In the genomic region with DNA sequence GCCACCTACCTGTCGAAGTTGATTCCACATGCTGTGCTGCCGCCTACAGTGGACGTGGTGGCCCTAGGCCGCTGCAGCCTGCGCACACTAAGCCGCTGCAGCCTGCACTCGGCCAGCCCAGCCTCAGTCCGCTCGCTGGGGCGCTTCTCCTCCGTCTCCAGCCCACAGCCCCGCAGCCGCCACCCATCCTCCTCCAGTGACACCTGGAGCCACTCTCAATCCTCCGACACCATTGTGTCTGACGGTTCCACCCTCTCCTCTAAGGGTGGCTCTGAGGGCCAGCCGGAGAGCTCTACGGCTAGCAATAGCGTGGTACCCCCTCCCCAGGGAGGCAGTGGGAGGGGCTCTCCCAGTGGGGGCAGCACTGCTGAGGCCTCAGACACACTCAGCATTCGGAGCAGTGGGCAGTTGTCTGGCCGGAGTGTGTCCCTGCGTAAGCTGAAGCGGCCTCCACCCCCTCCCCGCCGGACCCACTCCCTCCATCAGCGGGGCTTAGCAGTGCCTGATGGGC, we compare ENCODE assay signal across 25 cellular contexts. TPM values are rescaled to one million over a fixed set of nuclear protein-coding genes. Genes with fewer than 3 reads are reported as not detected.
DNase-seq lines count a peak whose midpoint lies in the region; ATAC-seq, FAIRE-seq and TF ChIP-seq lines count a peak whose summit lies in the region.
"Had no signal": no experiment of that assay in that cellular context is flagged by ENCODE, and none has a peak within 500 bp of the region (broad histone marks: within the 10 kb centered on the region; RNA-seq: fewer than 3 reads in every experiment).

No MANE protein-coding gene starts in this region.

- H3K27me3 Mint-ChIP-seq in nephron progenitor cell (ENCODE audit: low read depth, poor library complexity), result no peaks in the 10 kb centered on the region
- H3K27me3 Mint-ChIP-seq: T-helper 17 cell had no signal

- H3K36me3 ChIP-seq in BLaER1 treated with 17β-estradiol and CSF1 and Interleukin-3, amounts not matched to agents 10 nM and 100 nM, result peaks cover 17 to 27% (median 22%) of the 10 kb centered on the region in 11 experiments
- H3K36me3 ChIP-seq in H7 (replicated peaks; ENCODE audit: control insufficient read depth, insufficient read depth, low read length) (peaks cover 13% of the 10 kb centered on the region), K562 (ENCODE audit: control insufficient read depth, insufficient read depth, low read length) (peaks cover 71% of the 10 kb centered on the region; the same call in 2 of the 3 replicates), A673 (ENCODE audit: insufficient read depth, low read length, poor library complexity, severe bottlenecking) (peaks cover 17% of the 10 kb centered on the region)

- BruUV-seq in K562 (replicated peaks; lab: Mats Ljungman, UMichigan) (no TSS peak), A673 (replicated peaks; lab: Mats Ljungman, UMichigan) (no TSS peak)

- TF ChIP-seq CTCF in K562 (IDR thresholded peaks at IDR 0.05 in 2 of 3, conservative IDR thresholded peaks at IDR 0.05 in 1 of 3; ENCODE audit: insufficient read depth in 2 of 3, low read depth in 1 of 3, low read length in 3 of 3), result peak in 1 of 3 experiments; percentile 36; a peak in 2 of 6 replicates
- no peak for TF ChIP-seq CTCF in nephron progenitor cell (IDR thresholded peaks at IDR 0.05)
- TF ChIP-seq CTCF in A673 (conservative IDR thresholded peaks at IDR 0.05; ENCODE audit: low read depth, low read length), result no peak

- H3K4me3 Mint-ChIP-seq in nephron progenitor cell, result peak overlapping the region; percentile 44
- H3K4me3 Mint-ChIP-seq: CD14-positive monocyte, T-helper 17 cell had no signal

- peaks cover 10 to 78% (median 66%) of the 10 kb centered on the region in 10 experiments; a peak in 19 of 20 replicates for H3K4me1 ChIP-seq in BLaER1 treated with 17β-estradiol and CSF1 and Interleukin-3, amounts not matched to agents 10 nM and 100 nM
- H3K4me1 ChIP-seq in K562 (replicated peaks in 1 of 2; ENCODE audit: control insufficient read depth in 2 of 2, insufficient read depth in 2 of 2, low read length in 2 of 2) (peaks cover 12 to 45% of the 10 kb centered on the region in 2 experiments; a peak in 3 of 5 replicates), A673 (ENCODE audit: insufficient read depth, low read length, poor library complexity, severe bottlenecking) (no peaks in the 10 kb centered on the region)

- peaks cover 17% of the 10 kb centered on the region; the same call in 2 of the 3 replicates for H3K79me2 ChIP-seq in K562 (ENCODE audit: control insufficient read depth, insufficient read depth, low read length)
- H3K79me2 ChIP-seq: parathyroid adenoma had no signal

- peaks cover 78% of the 10 kb centered on the region for H3K4me1 Mint-ChIP-seq in nephron progenitor cell

- no peak for TF ChIP-seq EP300 in K562 (IDR thresholded peaks at IDR 0.05; ENCODE audit: low read length)

- peak overlapping the region in 9 of 11 experiments; percentile 18 to 80 (median 71); a peak in 15 of 22 replicates for H3K4me2 ChIP-seq in BLaER1 treated with 17β-estradiol and CSF1 and Interleukin-3, amounts not matched to agents 10 nM and 100 nM
- H3K4me2 ChIP-seq in K562 (ENCODE audit: insufficient read depth, low read length), result no peak overlapping the region

- H3K9me3 Mint-ChIP-seq in nephron progenitor cell, result no peaks in the 10 kb centered on the region
- H3K9me3 Mint-ChIP-seq: CD14-positive monocyte had no signal

- peak overlapping the region; percentile 40 for H3K27ac Mint-ChIP-seq in nephron progenitor cell
- H3K27ac Mint-ChIP-seq: T-helper 17 cell had no signal

- DNase-seq in H7 (peak; percentile 72), K562 (ENCODE audit: extremely low read depth in 1 of 4, low spot score in 3 of 4) (peak in 1 of 4 experiments; percentile 32), nephron progenitor cell (no peak), A673 (ENCODE audit: low spot score) (no peak), globus pallidus (ENCODE audit: low spot score) (no peak), HTR-8/SVneo (ENCODE audit: insufficient read length, low spot score) (no peak)
- DNase-seq: activated CD4-positive, alpha-beta T cell treated with anti-CD3 and anti-CD28 coated beads for 48 hours; activated naive CD4-positive, alpha-beta T cell; activated T-cell treated with anti-CD3 and anti-CD28 coated beads, Interleukin-2, amount 50 U/mL, for 1 hour; cerebellar nuclear complex; NCI-H2029; NCI-H774; T-helper 17 cell; tibial artery had no signal

- peaks cover 28% of the 10 kb centered on the region for H3K36me3 Mint-ChIP-seq in nephron progenitor cell (ENCODE audit: low read depth)

- WGBS in K562 (ENCODE audit: insufficient coverage, low coverage, missing lambda C conversion rate), result 90% methylated on average over 24 of the region's 25 CpGs

- intact Hi-C loops in K562 (cut with micrococcal nuclease), result loop anchor here (5.0 kb wide), 2 partner anchors 102 to 248 kb away; partner anchors contain the start of gene FNDC5
- intact Hi-C loops in A673 (cut with micrococcal nuclease; ENCODE audit: unreplicated experiment), result no loop called here

- CTCF ChIA-PET in K562 (lab: Yijun Ruan, JAX; ENCODE audit: low intra/inter-chr PET ratio), result interaction anchor here (5.8 kb wide), 1 partner anchor 58 kb away, joined by 99 read pairs; no protein-coding TSS in a partner anchor
- CTCF ChIA-PET in A673 (lab: Charles Lee), result no interaction called here

- POLR2A ChIA-PET in K562 (lab: Yijun Ruan, JAX) (interaction anchor here (0.6 to 8.4 kb wide), 5 partner anchors 7 to 166 kb away, joined by 3 to 65 read pairs (median 4); no protein-coding TSS in a partner anchor), A673 (lab: Charles Lee; ENCODE audit: low non-redundant PET) (no interaction called here)

- H4K20me1 ChIP-seq in BLaER1 treated with 17β-estradiol and CSF1 and Interleukin-3, amounts not matched to agents 10 nM and 100 nM, result peaks cover 16 to 58% (median 28%) of the 10 kb centered on the region in 11 experiments; a peak in 20 of 22 replicates
- H4K20me1 ChIP-seq in K562 (replicated peaks; ENCODE audit: control insufficient read depth, insufficient read depth, low read length), result peaks cover 33% of the 10 kb centered on the region; the same call in 1 of the 2 replicates

- peak overlapping the region in 3 of 11 experiments; percentile 14 to 49 (median 41); a peak in 2 of 22 replicates for H3K9ac ChIP-seq in BLaER1 treated with 17β-estradiol and CSF1 and Interleukin-3, amounts not matched to agents 10 nM and 100 nM
- 0 out of 4 replicates have a peak overlapping the region, but pooled peaks of 1 of the 2 experiments have one; percentile 46 for H3K9ac ChIP-seq in K562 (ENCODE audit: insufficient read depth in 1 of 2, low read depth in 2 of 2, low read length in 2 of 2)
- H3K9ac ChIP-seq: parathyroid adenoma had no signal

- no peaks in the 10 kb centered on the region for H3K27me3 ChIP-seq in BLaER1 treated with 17β-estradiol and CSF1 and Interleukin-3, amounts not matched to agents 10 nM and 100 nM
- H3K27me3 ChIP-seq in H7 (ENCODE audit: control insufficient read depth, insufficient read depth, low read length) (no peaks in the 10 kb centered on the region), K562 (ENCODE audit: control insufficient read depth in 2 of 2, insufficient read depth in 2 of 2, low read length in 2 of 2) (no peaks in the 10 kb centered on the region), A673 (replicated peaks; ENCODE audit: insufficient read depth, low read depth, low read length, poor library complexity) (no peaks in the 10 kb centered on the region)
- H3K27me3 ChIP-seq: body of pancreas, right atrium auricular region, spleen, tibial artery had no signal

- H3K4me3 ChIP-seq in BLaER1 treated with 17β-estradiol and CSF1 and Interleukin-3, amounts not matched to agents 10 nM and 100 nM, result no peak overlapping the region; a peak in 1 of 20 replicates
- no peak overlapping the region for H3K4me3 ChIP-seq in H7 (ENCODE audit: insufficient read depth, low read depth, low read length)
- H3K4me3 ChIP-seq in K562, result no peak overlapping the region
- no peak overlapping the region for H3K4me3 ChIP-seq in A673 (ENCODE audit: low read depth, low read length, poor library complexity, severe bottlenecking)
- H3K4me3 ChIP-seq: body of pancreas, mucosa of descending colon, right atrium auricular region, spleen, tibial artery had no signal

- H3K9me3 ChIP-seq in BLaER1 treated with 17β-estradiol and CSF1 and Interleukin-3, amounts not matched to agents 10 nM and 100 nM (replicated peaks in 1 of 11), result no peaks in the 10 kb centered on the region
- H3K9me3 ChIP-seq in K562 (replicated peaks; ENCODE audit: control insufficient read depth, insufficient read depth, low read depth, low read length), result no peaks in the 10 kb centered on the region
- no peaks in the 10 kb centered on the region for H3K9me3 ChIP-seq in A673 (ENCODE audit: low read depth, low read length, poor library complexity, severe bottlenecking)
- H3K9me3 ChIP-seq: body of pancreas, mucosa of descending colon, right atrium auricular region, spleen, tibial artery had no signal

- no peak overlapping the region for H2AFZ ChIP-seq in K562 (ENCODE audit: low read depth, low read length)
- H2AFZ ChIP-seq: parathyroid adenoma had no signal

- H3K9me1 ChIP-seq in K562 (ENCODE audit: control insufficient read depth, insufficient read depth, low read length), result peaks cover 6% of the 10 kb centered on the region

- FAIRE-seq in K562 (lab: Jason Lieb, UNC), result no peak
- no peak for FAIRE-seq in HTR-8/SVneo (lab: Jason Lieb, UNC)
- FAIRE-seq: D721Med, islet of Langerhans had no signal

- no peak for TF ChIP-seq POLR2A in K562 (conservative IDR thresholded peaks at IDR 0.05)

- TF ChIP-seq RAD21 in K562 (CRISPR knock-in tag; conservative IDR thresholded peaks at IDR 0.05 in 1 of 2, IDR thresholded peaks at IDR 0.05 in 1 of 2), result no peak

- ATAC-seq in K562, result no peak
- ATAC-seq: body of pancreas, mucosa of descending colon, Right ventricle myocardium inferior, SK-N-SH treated with all-trans-retinoic acid at 6 μM for 48 hours, T-helper 17 cell had no signal

- in situ Hi-C loops in K562 (cut with MboI), result no loop called here

- H3K27ac ChIP-seq in BLaER1 treated with 17β-estradiol and CSF1 and Interleukin-3, amounts not matched to agents 10 nM and 100 nM, result peak overlapping the region in 2 of 11 experiments; percentile 21 to 40; a peak in 2 of 22 replicates
- no peak overlapping the region for H3K27ac ChIP-seq in K562 (ENCODE audit: extremely low read depth, low read depth, low read length)
- no peak overlapping the region for H3K27ac ChIP-seq in A673 (ENCODE audit: low read depth, low read length, poor library complexity, severe bottlenecking)
- H3K27ac ChIP-seq: parathyroid adenoma, right atrium auricular region, spleen, tibial artery had no signal

RNA-seq across cellular contexts. Expression of gene YARS1, which starts 46.9 kb away (rescaled TPM):
- 239 and 260 TPM in 2 replicates for total RNA-seq in H7 (2014; rRNA removed; shearing (Covaris generic))
- total RNA-seq in K562 (2011; cell fraction: chromatin; rRNA removed; ENCODE audit: low replicate concordance), result 469 and 618 TPM in 2 replicates
- 286 and 302 TPM in 2 replicates for total RNA-seq in K562 (2011; cell fraction: nucleolus; rRNA removed)
- total RNA-seq in K562 (2011; cell fraction: nucleoplasm; rRNA removed), result 416 and 469 TPM in 2 replicates
- total RNA-seq in K562 (2014; rRNA removed) (336 and 418 TPM in 2 replicates), K562 (2014; rRNA removed; fragmentation: Illumina TruSeq; extraction: Trizol) (207 and 229 TPM in 2 replicates), K562 (2015; rRNA removed; fragmentation: Illumina TruSeq; extraction: Trizol) (127 TPM in 2 replicates), K562 (2021) (276 and 306 TPM in 2 replicates), A673 (2021) (262 and 299 TPM in 2 replicates)
- polyA plus RNA-seq in K562 (2011; rRNA removed) (166 and 174 TPM in 2 replicates), K562 (2014; fragmentation: Illumina TruSeq; extraction: Trizol) (312 and 330 TPM in 2 replicates), K562 (2014; fragmentation: Nextera tagmentation; extraction: Ambion mirVana) (10 to 100 TPM; 66.2 to 92.8 TPM), K562 (2014; rRNA removed) (182 and 201 TPM in 2 replicates)
- 69.3 and 114 TPM in 2 replicates for polyA plus RNA-seq in K562 (2011; cell fraction: cytosol; rRNA removed)
- polyA plus RNA-seq in K562 (2011; cell fraction: nucleus; rRNA removed), result 229 and 316 TPM in 2 replicates
- polyA plus RNA-seq in K562 (2012), result 197 and 532 TPM in 2 replicates
- polyA minus RNA-seq in K562 (2011; rRNA and poly(A)+ RNA removed), result 215 and 273 TPM in 2 replicates
- 116 and 173 TPM in 2 replicates for polyA minus RNA-seq in K562 (2011; cell fraction: cytosol; rRNA and poly(A)+ RNA removed)
- polyA minus RNA-seq in K562 (2011; cell fraction: nucleus; rRNA and poly(A)+ RNA removed), result 55.7 and 137 TPM in 2 replicates

RNA-seq across cellular contexts. Expression of gene S100PBP, which starts 47.2 kb away (rescaled TPM):
- total RNA-seq in H7 (2014; rRNA removed; shearing (Covaris generic)), result 83.0 and 83.4 TPM in 2 replicates
- 129 and 333 TPM in 2 replicates for total RNA-seq in K562 (2011; cell fraction: chromatin; rRNA removed; ENCODE audit: low replicate concordance)
- 72.0 and 90.1 TPM in 2 replicates for total RNA-seq in K562 (2011; cell fraction: nucleolus; rRNA removed)
- 168 and 289 TPM in 2 replicates for total RNA-seq in K562 (2011; cell fraction: nucleoplasm; rRNA removed)
- total RNA-seq in K562 (2014; rRNA removed) (22.8 and 25.7 TPM in 2 replicates), K562 (2014; rRNA removed; fragmentation: Illumina TruSeq; extraction: Trizol) (60.2 and 71.1 TPM in 2 replicates), K562 (2015; rRNA removed; fragmentation: Illumina TruSeq; extraction: Trizol) (36.3 and 45.2 TPM in 2 replicates), K562 (2021) (39.7 and 51.4 TPM in 2 replicates), A673 (2021) (66.1 and 69.3 TPM in 2 replicates)
- polyA plus RNA-seq in K562 (2011; rRNA removed) (58.9 and 59.8 TPM in 2 replicates), K562 (2014; fragmentation: Illumina TruSeq; extraction: Trizol) (29.4 and 32.9 TPM in 2 replicates), K562 (2014; fragmentation: Nextera tagmentation; extraction: Ambion mirVana) (10 to 100 TPM; 22.9 to 31.8 TPM), K562 (2014; rRNA removed) (29.3 and 37.7 TPM in 2 replicates)
- polyA plus RNA-seq in K562 (2011; cell fraction: cytosol; rRNA removed), result 11.6 and 25.9 TPM in 2 replicates
- 46.3 and 64.2 TPM in 2 replicates for polyA plus RNA-seq in K562 (2011; cell fraction: nucleus; rRNA removed)
- polyA plus RNA-seq in K562 (2012), result 17.6 and 23.2 TPM in 2 replicates
- 81.4 and 115 TPM in 2 replicates for polyA minus RNA-seq in K562 (2011; rRNA and poly(A)+ RNA removed)
- polyA minus RNA-seq in K562 (2011; cell fraction: cytosol; rRNA and poly(A)+ RNA removed), result 23.3 and 23.8 TPM in 2 replicates
- polyA minus RNA-seq in K562 (2011; cell fraction: nucleus; rRNA and poly(A)+ RNA removed), result 27.1 and 58.4 TPM in 2 replicates
